Comparison of ENCODE assay signal across 30 cellular contexts in genomic region chr12:122245553-122245952, GRCh38. TPM values are rescaled to one million over a fixed set of nuclear protein-coding genes. Genes with fewer than 3 reads are reported as not detected.
A peak's percentile ranks its signal among the peaks of the same experiment; 100 is the strongest.
DNase-seq lines count a peak whose midpoint lies in the region; ATAC-seq and TF ChIP-seq lines count a peak whose summit lies in the region.
"Had no signal": no experiment of that assay in that cellular context is flagged by ENCODE, and none has a peak within 500 bp of the region (broad histone marks: within the 10 kb centered on the region; RNA-seq: fewer than 3 reads in every experiment).

No MANE protein-coding gene starts in this region.

- H3K27me3 Mint-ChIP-seq in activated CD8-positive, alpha-beta memory T cell treated with anti-CD3 and anti-CD28 coated beads, Interleukin-2, amount 10 ng/mL, durations not matched to agents 7 days and 5 days = no peaks in the 10 kb centered on the region
- no peaks in the 10 kb centered on the region for H3K27me3 Mint-ChIP-seq in CD4-positive, alpha-beta T cell
- no peaks in the 10 kb centered on the region for H3K27me3 Mint-ChIP-seq in T-helper 17 cell
- no peaks in the 10 kb centered on the region for H3K27me3 Mint-ChIP-seq in central memory CD8-positive, alpha-beta T cell
- H3K27me3 Mint-ChIP-seq: IgD-negative memory B cell had no signal

- no peaks in the 10 kb centered on the region for H3K27me3 ChIP-seq in CD4-positive, alpha-beta T cell (ENCODE audit: control insufficient read depth, insufficient read depth, low read length)
- H3K27me3 ChIP-seq: brain microvascular endothelial cell, stomach, transverse colon had no signal

- DNase-seq in activated CD8-positive, alpha-beta memory T cell treated with anti-CD3 and anti-CD28 coated beads, Interleukin-2, amount 10 ng/mL, durations not matched to agents 7 days and 5 days = no peak
- DNase-seq in activated CD8-positive, alpha-beta memory T cell treated with anti-CD3 and anti-CD28 coated beads for 24 hours = no peak
- no peak for DNase-seq in CD4-positive, alpha-beta T cell
- DNase-seq in T-helper 17 cell (no peak), SHP77 (lab: John Stamatoyannopoulos, UW) (no peak), NCI-H2107 (lab: John Stamatoyannopoulos, UW) (no peak), NK-92 (lab: John Stamatoyannopoulos, UW; ENCODE audit: unreplicated experiment) (no peak)
- no peak for DNase-seq in central memory CD8-positive, alpha-beta T cell (ENCODE audit: low spot score in 2 of 2)
- DNase-seq: activated CD4-positive, CD25-positive, alpha-beta regulatory T cell; activated effector memory CD4-positive, alpha-beta T cell treated with anti-CD3 and anti-CD28 coated beads, Interleukin-2, amount 50 U/mL, for 16 hours; AML-193; amniotic stem cell; brain microvascular endothelial cell; Caco-2; glutamatergic neuron; kidney; midbrain; natural killer cell; NCI-H1092 treated with DMSO at 0.1 percent for 48 hours; NCI-H187; NCI-H526; occipital lobe; SIG-M5; stomach; transverse colon had no signal

- H3K4me1 Mint-ChIP-seq in activated CD8-positive, alpha-beta memory T cell treated with anti-CD3 and anti-CD28 coated beads, Interleukin-2, amount 10 ng/mL, durations not matched to agents 7 days and 5 days = peaks cover 37% of the 10 kb centered on the region
- H3K4me1 Mint-ChIP-seq in CD4-positive, alpha-beta T cell (ENCODE audit: low read depth) = peaks cover 27% of the 10 kb centered on the region
- H3K4me1 Mint-ChIP-seq in T-helper 17 cell = peaks cover 23% of the 10 kb centered on the region
- H3K4me1 Mint-ChIP-seq in central memory CD8-positive, alpha-beta T cell = peaks cover 16% of the 10 kb centered on the region

- H3K4me3 Mint-ChIP-seq in activated CD8-positive, alpha-beta memory T cell treated with anti-CD3 and anti-CD28 coated beads, Interleukin-2, amount 10 ng/mL, durations not matched to agents 7 days and 5 days = peak overlapping the region; percentile 84
- H3K4me3 Mint-ChIP-seq in CD4-positive, alpha-beta T cell = peak overlapping the region; percentile 11
- H3K4me3 Mint-ChIP-seq in T-helper 17 cell = peak overlapping the region; percentile 93
- H3K4me3 Mint-ChIP-seq in central memory CD8-positive, alpha-beta T cell = peak overlapping the region; percentile 85
- H3K4me3 Mint-ChIP-seq: IgD-negative memory B cell had no signal

- no peak overlapping the region for H3K27ac ChIP-seq in CD4-positive, alpha-beta T cell (ENCODE audit: low read depth, low read length)
- H3K27ac ChIP-seq: A549, brain microvascular endothelial cell, epithelial cell of prostate had no signal

- ATAC-seq in activated CD8-positive, alpha-beta memory T cell treated with anti-CD3 and anti-CD28 coated beads, Interleukin-2, amount 10 ng/mL, durations not matched to agents 7 days and 5 days = no peak
- ATAC-seq in CD4-positive, alpha-beta T cell (ENCODE audit: poor library complexity) = no peak
- ATAC-seq in T-helper 17 cell = no peak
- no peak for ATAC-seq in central memory CD8-positive, alpha-beta T cell (replicated peaks; ENCODE audit: extremely low read depth, poor library complexity, severe bottlenecking)
- ATAC-seq: A549, Panc1 had no signal

- H3K9me3 Mint-ChIP-seq in activated CD8-positive, alpha-beta memory T cell treated with anti-CD3 and anti-CD28 coated beads, Interleukin-2, amount 10 ng/mL, durations not matched to agents 7 days and 5 days (ENCODE audit: low read depth) = no peaks in the 10 kb centered on the region
- H3K9me3 Mint-ChIP-seq in CD4-positive, alpha-beta T cell = no peaks in the 10 kb centered on the region
- no peaks in the 10 kb centered on the region for H3K9me3 Mint-ChIP-seq in central memory CD8-positive, alpha-beta T cell
- H3K9me3 Mint-ChIP-seq: IgD-negative memory B cell, natural killer cell had no signal

- intact Hi-C loops in CD4-positive, alpha-beta T cell (cut with DNase I, micrococcal nuclease) = loop anchor here in 1 of 2 experiments (2.0 kb wide), 2 partner anchors 19 to 21 kb away; partner anchors contain the start of genes DIABLO and VPS33A

- H3K36me3 Mint-ChIP-seq in activated CD8-positive, alpha-beta memory T cell treated with anti-CD3 and anti-CD28 coated beads, Interleukin-2, amount 10 ng/mL, durations not matched to agents 7 days and 5 days = peaks cover 15% of the 10 kb centered on the region
- peaks cover 63% of the 10 kb centered on the region for H3K36me3 Mint-ChIP-seq in CD4-positive, alpha-beta T cell (ENCODE audit: low read depth)
- H3K36me3 Mint-ChIP-seq in T-helper 17 cell (ENCODE audit: low read depth) = no peaks in the 10 kb centered on the region
- H3K36me3 Mint-ChIP-seq in central memory CD8-positive, alpha-beta T cell (ENCODE audit: insufficient read depth) = peaks cover 49% of the 10 kb centered on the region
- H3K36me3 Mint-ChIP-seq: IgD-negative memory B cell had no signal

- peak overlapping the region; percentile 97 for H3K27ac Mint-ChIP-seq in activated CD8-positive, alpha-beta memory T cell treated with anti-CD3 and anti-CD28 coated beads, Interleukin-2, amount 10 ng/mL, durations not matched to agents 7 days and 5 days
- H3K27ac Mint-ChIP-seq in CD4-positive, alpha-beta T cell = peak overlapping the region; percentile 88
- peak overlapping the region; percentile 93 for H3K27ac Mint-ChIP-seq in T-helper 17 cell
- peak overlapping the region; percentile 84 for H3K27ac Mint-ChIP-seq in central memory CD8-positive, alpha-beta T cell (ENCODE audit: low read depth)

- CTCF ChIA-PET in activated CD8-positive, alpha-beta memory T cell treated with anti-CD3 and anti-CD28 coated beads, Interleukin-2, amount 10 ng/mL, durations not matched to agents 7 days and 5 days (lab: Charles Lee) = interaction anchor here (0.7 to 3.9 kb wide), 12 partner anchors 13 to 1404 kb away, joined by 3 to 33 read pairs (median 3); partner anchors contain the start of gene DIABLO
- CTCF ChIA-PET in CD4-positive, alpha-beta T cell (lab: Charles Lee) = interaction anchor here (0.7 to 2.1 kb wide), 3 partner anchors 21 to 1723 kb away, joined by 3 to 8 read pairs (median 3); no protein-coding TSS in a partner anchor

- no peaks in the 10 kb centered on the region for H3K9me3 ChIP-seq in CD4-positive, alpha-beta T cell (ENCODE audit: control insufficient read depth, low read length)
- H3K9me3 ChIP-seq in T-helper 17 cell (ENCODE audit: control insufficient read depth, low read length, poor library complexity, severe bottlenecking) = no peaks in the 10 kb centered on the region
- H3K9me3 ChIP-seq: A549, Caco-2, HAP-1, stomach, transverse colon had no signal

- no peak for TF ChIP-seq CTCF in CD4-positive, alpha-beta T cell (IDR thresholded peaks at IDR 0.05)

- POLR2A ChIA-PET in CD4-positive, alpha-beta T cell (lab: Charles Lee) = interaction anchor here (1.1 to 4.0 kb wide), 10 partner anchors 9 to 987 kb away, joined by 3 to 123 read pairs (median 4); partner anchors contain the start of genes B3GNT4, DIABLO, MPHOSPH9 and MTRFR

RNA-seq across cellular contexts. Expression of gene DIABLO, which starts 19.7 kb away (rescaled TPM):
- 10 to 100 TPM; 40.3 to 46.1 TPM for total RNA-seq in activated CD8-positive, alpha-beta memory T cell treated with anti-CD3 and anti-CD28 coated beads, Interleukin-2, amount 10 ng/mL, durations not matched to agents 7 days and 5 days
- total RNA-seq in CD4-positive, alpha-beta T cell = 10 to 100 TPM; 90.3 to 91.3 TPM
- 10 to 100 TPM; 80.9 to 95.8 TPM for total RNA-seq in T-helper 17 cell

RNA-seq across cellular contexts. Expression of gene VPS33A, which starts 20.7 kb away (rescaled TPM):
- 10 to 100 TPM; 26.2 to 37.3 TPM for total RNA-seq in activated CD8-positive, alpha-beta memory T cell treated with anti-CD3 and anti-CD28 coated beads, Interleukin-2, amount 10 ng/mL, durations not matched to agents 7 days and 5 days
- 10 to 100 TPM; 12.0 to 14.2 TPM for total RNA-seq in CD4-positive, alpha-beta T cell
- total RNA-seq in T-helper 17 cell = 10 to 100 TPM; 18.9 to 19.2 TPM

RNA-seq across cellular contexts. Expression of gene B3GNT4, which starts 42.0 kb away (rescaled TPM):
- under 1 TPM; 0.19 to 0.76 TPM for total RNA-seq in activated CD8-positive, alpha-beta memory T cell treated with anti-CD3 and anti-CD28 coated beads, Interleukin-2, amount 10 ng/mL, durations not matched to agents 7 days and 5 days
- total RNA-seq in CD4-positive, alpha-beta T cell = not detected
- not detected for total RNA-seq in T-helper 17 cell

Comparison
In these comparisons a context has a peak if more than half of its experiments do, and no peak if none do; other contexts are left out.
1. H3K4me3 Mint-ChIP-seq: peak in every context shown above with its lines; median percentile 93 in T-helper 17 cell; 85 in central memory CD8-positive, alpha-beta T cell; 84 in activated CD8-positive, alpha-beta memory T cell treated with anti-CD3 and anti-CD28 coated beads, Interleukin-2, amount 10 ng/mL, durations not matched to agents 7 days and 5 days; 11 in CD4-positive, alpha-beta T cell.